ENCODE assay signal across 8 cellular contexts in the genomic region with DNA sequence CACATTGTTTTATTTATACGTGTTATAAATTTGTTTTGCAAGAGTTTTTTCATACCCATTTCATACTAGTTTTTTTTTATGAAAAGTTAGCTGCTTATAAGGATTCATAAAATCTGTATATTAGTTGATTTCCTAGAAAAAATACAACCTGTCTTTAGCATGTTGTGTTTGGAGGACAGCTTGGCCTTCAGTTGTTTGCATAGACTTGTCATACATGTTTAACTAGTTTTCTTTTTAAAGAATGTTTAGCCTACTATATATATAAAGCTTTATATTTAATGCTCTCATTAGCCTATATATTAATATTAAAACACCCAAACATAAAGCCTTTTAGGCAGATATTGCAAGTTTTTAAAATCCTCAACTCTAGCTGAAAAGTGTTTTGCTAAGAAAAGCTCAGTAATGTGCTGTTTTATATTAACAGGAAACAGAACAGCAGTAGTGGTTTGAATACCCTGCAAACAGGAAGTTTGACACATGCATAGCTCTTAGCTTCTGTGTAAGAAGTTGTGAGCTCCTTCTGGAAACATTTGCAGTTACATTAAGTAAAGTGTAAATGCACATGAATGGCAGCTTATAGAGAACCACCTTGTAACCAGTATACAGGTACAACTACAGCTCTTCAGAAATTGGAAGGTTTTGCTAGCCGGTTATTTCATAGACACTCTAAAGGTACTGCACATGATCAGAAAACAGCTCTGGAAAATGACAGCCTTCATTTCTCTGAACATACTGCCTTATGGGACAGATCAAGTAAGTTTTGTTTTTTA. TPM values are rescaled to one million over a fixed set of nuclear protein-coding genes. Genes with fewer than 3 reads are reported as not detected.
DNase-seq lines count a peak whose midpoint lies in the region; ATAC-seq and TF ChIP-seq lines count a peak whose summit lies in the region.

PRKACB (plus strand) TSS at position 476 of the 770 bp plus-strand sequence; CDS start at position 567, 91 bp downstream.

- H3K9me3 Mint-ChIP-seq in CD4-positive, alpha-beta T cell = no peaks in the 10 kb centered on the region

- CTCF ChIA-PET in CD4-positive, alpha-beta T cell (lab: Charles Lee) = interaction anchor here (0.6 to 2.9 kb wide), 11 partner anchors 36 to 638 kb away, joined by 3 to 24 read pairs (median 4); partner anchors contain the start of gene GNG5

- H3K4me1 ChIP-seq in ovary (ENCODE audit: insufficient read depth) = no peaks in the 10 kb centered on the region

- in situ Hi-C loops in GM13977 (cut with MboI; ENCODE audit: low pct_unique_long_range_greater_than_20kb, low sequenced_read_pairs, unreplicated experiment) = loop anchor here (10.0 to 25.0 kb wide), 2 partner anchors 291 to 468 kb away; no protein-coding TSS in a partner anchor

- TF ChIP-seq CTCF in CD4-positive, alpha-beta T cell (IDR thresholded peaks at IDR 0.05) = no peak
- TF ChIP-seq CTCF in fibroblast of mammary gland (conservative IDR thresholded peaks at IDR 0.05; ENCODE audit: control insufficient read depth, insufficient read depth, low read depth, low read length) (no peak), ovary (IDR thresholded peaks at IDR 0.05) (no peak), GM13977 (IDR thresholded peaks at IDR 0.05; ENCODE audit: extremely low read depth, insufficient read depth, missing control alignments) (no peak)

- H3K9me3 ChIP-seq in CD4-positive, alpha-beta T cell (ENCODE audit: control insufficient read depth, low read length) = no peaks in the 10 kb centered on the region
- no peaks in the 10 kb centered on the region for H3K9me3 ChIP-seq in T-helper 17 cell (ENCODE audit: control insufficient read depth, low read length, poor library complexity, severe bottlenecking)
- no peaks in the 10 kb centered on the region for H3K9me3 ChIP-seq in ovary

- H3K36me3 ChIP-seq in ovary = no peaks in the 10 kb centered on the region

- H3K4me3 ChIP-seq in fibroblast of mammary gland (ENCODE audit: control insufficient read depth, low read depth, low read length) = no peak within 1 kb of the TSS
- H3K4me3 ChIP-seq in ovary = no peak within 1 kb of the TSS

- intact Hi-C loops in CD4-positive, alpha-beta T cell (cut with DNase I, micrococcal nuclease) = loop anchor here (2.0 to 10.0 kb wide), 5 partner anchors 15 to 793 kb away; partner anchors contain the start of genes GNG5 (in 2 of the 2), SPATA1 (in 2 of the 2) and SSX2IP (in 1 of the 2)
- intact Hi-C loops in ovary (cut with DNase I) = loop anchor here in 2 of 4 donors (10.0 kb wide), 2 partner anchors 611 to 621 kb away; no protein-coding TSS in a partner anchor

- TF ChIP-seq EP300 in ovary (IDR thresholded peaks at IDR 0.05) = no peak

- H3K27ac ChIP-seq in CD4-positive, alpha-beta T cell (ENCODE audit: low read depth, low read length) = peak within 1 kb of the TSS; percentile 49
- H3K27ac ChIP-seq in ovary = no peak within 1 kb of the TSS

- peak within 1 kb of the TSS; percentile 100 for H3K4me3 Mint-ChIP-seq in CD4-positive, alpha-beta T cell
- H3K4me3 Mint-ChIP-seq in T-helper 17 cell = peak within 1 kb of the TSS; percentile 93

- peak in 1 of 10 experiments; percentile 7 for DNase-seq in CD4-positive, alpha-beta T cell
- peak in 1 of 3 donors; percentile 5 for DNase-seq in T-helper 17 cell
- DNase-seq in fibroblast of mammary gland (ENCODE audit: low read depth) = peak; percentile 48
- DNase-seq in ovary = no peak
- DNase-seq in GM13977 (ENCODE audit: low spot score) = no peak
- DNase-seq in islet precursor cell = no peak

- peaks cover 63% of the 10 kb centered on the region for H3K4me1 Mint-ChIP-seq in CD4-positive, alpha-beta T cell (ENCODE audit: low read depth)
- H3K4me1 Mint-ChIP-seq in T-helper 17 cell = peaks cover 19% of the 10 kb centered on the region

- no peak for TF ChIP-seq POLR2A in ovary (IDR thresholded peaks at IDR 0.05)

- peak within 1 kb of the TSS; percentile 99 for H3K27ac Mint-ChIP-seq in CD4-positive, alpha-beta T cell
- peak within 1 kb of the TSS; percentile 97 for H3K27ac Mint-ChIP-seq in T-helper 17 cell

- WGBS in ovary, 3 donors = 82 to 86% (median 86%) methylated on average over 2 of the region's 2 CpGs

- H3K27me3 ChIP-seq in CD4-positive, alpha-beta T cell (ENCODE audit: control insufficient read depth, insufficient read depth, low read length) = no peaks in the 10 kb centered on the region
- H3K27me3 ChIP-seq in ovary = no peaks in the 10 kb centered on the region

- POLR2A ChIA-PET in CD4-positive, alpha-beta T cell (lab: Charles Lee) = interaction anchor here (0.6 to 3.4 kb wide), 38 partner anchors 9 to 1132 kb away, joined by 3 to 87 read pairs (median 5); partner anchors contain the start of genes BCL10, CTBS, GNG5 and RPF1

- peak; percentile 87 for ATAC-seq in CD4-positive, alpha-beta T cell (ENCODE audit: poor library complexity)
- ATAC-seq in GM19395 (IDR thresholded peaks at IDR 0.05; ENCODE audit: unreplicated experiment) = peak; percentile 98
- peak; percentile 90 for ATAC-seq in HG03432 (IDR thresholded peaks at IDR 0.05; ENCODE audit: unreplicated experiment)
- peak; percentile 92 for ATAC-seq in T-helper 17 cell

- H3K27me3 Mint-ChIP-seq in CD4-positive, alpha-beta T cell = no peaks in the 10 kb centered on the region
- no peaks in the 10 kb centered on the region for H3K27me3 Mint-ChIP-seq in T-helper 17 cell

- peaks cover 27% of the 10 kb centered on the region for H3K36me3 Mint-ChIP-seq in CD4-positive, alpha-beta T cell (ENCODE audit: low read depth)
- no peaks in the 10 kb centered on the region for H3K36me3 Mint-ChIP-seq in T-helper 17 cell (ENCODE audit: low read depth)

RNA-seq across cellular contexts. Expression of gene PRKACB, which starts in this region (rescaled TPM):
- total RNA-seq in CD4-positive, alpha-beta T cell = 10 to 100 TPM; 49.7 to 52.4 TPM
- total RNA-seq in T-helper 17 cell (10 to 100 TPM; 72.8 to 77.6 TPM), ovary (10 to 100 TPM; 11.7 to 41.9 (median 32.0) TPM)
- polyA plus RNA-seq in ovary = 10 to 100 TPM; 10.3 to 26.1 TPM
